ENCODE assay signal across 24 cellular contexts in the genomic region with DNA sequence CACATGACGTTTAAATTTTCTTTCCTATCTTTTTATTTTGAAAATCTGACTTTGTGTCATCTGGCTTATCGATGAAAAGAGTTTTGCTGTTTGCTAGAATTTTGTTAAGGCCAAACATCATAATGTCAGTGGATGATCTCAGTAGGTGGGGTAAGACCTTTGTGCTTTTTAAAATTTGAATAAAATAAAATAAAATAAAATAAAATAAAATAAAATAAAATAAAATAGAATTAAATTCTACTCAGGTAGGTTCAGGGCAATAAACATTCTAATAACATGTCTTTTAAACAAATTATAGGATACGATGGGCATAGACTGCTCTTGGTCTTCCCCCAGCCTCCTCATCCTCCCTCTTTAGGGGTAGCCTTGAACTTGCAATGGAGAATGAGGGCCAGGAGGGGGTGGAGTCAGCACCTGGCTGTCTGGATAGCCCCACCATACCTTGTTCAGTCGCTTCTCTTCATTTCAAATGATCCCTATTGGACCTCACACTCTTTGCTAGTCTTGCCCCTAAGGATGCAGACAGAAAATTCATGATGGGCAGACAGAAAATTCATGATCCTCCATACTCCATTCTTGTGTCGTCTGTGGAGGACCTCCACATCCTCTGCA. TPM values are rescaled to one million over a fixed set of nuclear protein-coding genes. Genes with fewer than 3 reads are reported as not detected.
"Had no signal": no experiment of that assay in that cellular context is flagged by ENCODE, and none has a peak within 500 bp of the region (broad histone marks: within the 10 kb centered on the region; RNA-seq: fewer than 3 reads in every experiment).

No MANE protein-coding gene starts in this region.

- H3K9me3 Mint-ChIP-seq: IgD-negative memory B cell had no signal

- H3K4me3 ChIP-seq: SJSA1, SK-N-MC had no signal

- H3K4me1 Mint-ChIP-seq: IgD-negative memory B cell had no signal

- H3K4me1 ChIP-seq: SJSA1 had no signal

- DNase-seq: KBM-7, MV-4-11, NCI-H1048, NCI-H1105, NCI-H1417, NCI-H1436 treated with DMSO at 0.1 percent for 48 hours, NCI-H1694, NCI-H187 treated with DMSO at 0.1 percent for 48 hours, NCI-H2029 treated with DMSO at 0.1 percent for 48 hours, NCI-H524 treated with DMSO at 0.1 percent for 48 hours, NCI-H69, NCI-H774, Right ventricle myocardium superior, RPMI8226, SIG-M5 had no signal

- H3K4me3 Mint-ChIP-seq: IgD-negative memory B cell had no signal

- H3K27ac ChIP-seq: HL-60, SJSA1, SK-N-MC had no signal

- H3K36me3 ChIP-seq: SJSA1 had no signal

- FAIRE-seq: HTR-8/SVneo, RCC 7860 had no signal

- H3K9me3 ChIP-seq: SJSA1 had no signal

- H3K27ac Mint-ChIP-seq: IgD-negative memory B cell had no signal

RNA-seq across cellular contexts. Expression of a gene that starts 8.1 kb away (rescaled TPM):
- total RNA-seq: LHCN-M2, MCF 10A, NCI-H460 had no signal
